In genomic region chr14:26130690-26131089, GRCh38 we compare ENCODE assay signal across 9 cellular contexts.
"Had no signal": no experiment of that assay in that cellular context is flagged by ENCODE, and none has a peak within 500 bp of the region (broad histone marks: within the 10 kb centered on the region; RNA-seq: fewer than 3 reads in every experiment).

No MANE protein-coding gene starts in this region.

- FAIRE-seq: HepG2, HTR-8/SVneo, K562 had no signal

- H3K27me3 Mint-ChIP-seq: IgD-negative memory B cell had no signal

- H3K4me2 ChIP-seq: KMS-11 had no signal

- DNase-seq: IMR-90, KBM-7, KG1 had no signal

- H3K9ac ChIP-seq: KMS-11 had no signal

- H3K36me3 Mint-ChIP-seq: IgD-negative memory B cell had no signal

- ATAC-seq: HepG2, K562 had no signal

- H3K27ac ChIP-seq: HL-60, KMS-11 had no signal

- H3K9me3 Mint-ChIP-seq: IgD-negative memory B cell had no signal

- H3K4me3 Mint-ChIP-seq: IgD-negative memory B cell had no signal

- H3K27ac Mint-ChIP-seq: IgD-negative memory B cell had no signal

- H3K4me3 ChIP-seq: K562 had no signal
